ENCODE assay signal across 16 cellular contexts in genomic region chr21:27192286-27192685, GRCh38.
DNase-seq lines count a peak whose midpoint lies in the region; ATAC-seq and TF ChIP-seq lines count a peak whose summit lies in the region.
"Had no signal": no experiment of that assay in that cellular context is flagged by ENCODE, and none has a peak within 500 bp of the region (broad histone marks: within the 10 kb centered on the region; RNA-seq: fewer than 3 reads in every experiment).

No MANE protein-coding gene starts in this region.

- CTCF ChIA-PET in SK-N-SH (lab: Yijun Ruan, JAX) = no interaction called here

- no peak overlapping the region for H2AFZ ChIP-seq in SK-N-SH (ENCODE audit: low read depth)
- peak overlapping the region; percentile 16 for H2AFZ ChIP-seq in osteoblast (ENCODE audit: low read length)

- WGBS in SK-N-SH (ENCODE audit: low lambda C conversion rate) = 8% methylated on average over 1 of the region's 1 CpG

- peak in 1 of 2 experiments; percentile 24; a peak in 1 of 4 replicates for TF ChIP-seq EP300 in SK-N-SH (IDR thresholded peaks at IDR 0.05; ENCODE audit: borderline replicate concordance in 1 of 2, low read depth in 1 of 2, low read length in 1 of 2)

- no peaks in the 10 kb centered on the region for H3K9me2 ChIP-seq in SK-N-SH

- H4K20me1 ChIP-seq in SK-N-SH (ENCODE audit: insufficient read depth) (no peaks in the 10 kb centered on the region), osteoblast (ENCODE audit: insufficient read depth, low read length) (no peaks in the 10 kb centered on the region)

- no peaks in the 10 kb centered on the region for H3K79me2 ChIP-seq in SK-N-SH (ENCODE audit: insufficient read depth)
- no peaks in the 10 kb centered on the region for H3K79me2 ChIP-seq in osteoblast (ENCODE audit: insufficient read depth, low read length)

- H3K4me3 ChIP-seq in SK-N-SH (ENCODE audit: low read depth in 2 of 2, low read length in 1 of 2) (no peak overlapping the region), osteoblast (ENCODE audit: insufficient read depth, low read length) (no peak overlapping the region)
- H3K4me3 ChIP-seq: HAP-1, SJSA1 had no signal

- DNase-seq in Daoy (ENCODE audit: low read depth) = peak; percentile 6
- DNase-seq in SK-N-SH = no peak
- DNase-seq in fibroblast of gingiva (ENCODE audit: low read depth) = peak; percentile 55
- no peak for DNase-seq in osteoblast (ENCODE audit: insufficient read length, low spot score, missing footprints)
- DNase-seq: Calu3; CD4-positive, alpha-beta T cell; DMS53; KBM-7; NCI-H1105 treated with DMSO at 0.1 percent for 48 hours; NCI-H1694 had no signal

- H3K27me3 ChIP-seq in SK-N-SH (ENCODE audit: insufficient read depth) (no peaks in the 10 kb centered on the region), osteoblast (ENCODE audit: insufficient read depth, low read length) (no peaks in the 10 kb centered on the region)
- H3K27me3 ChIP-seq: SJSA1 had no signal

- H3K4me1 ChIP-seq in SK-N-SH (ENCODE audit: control insufficient read depth in 1 of 2, insufficient read depth in 2 of 2, low read depth in 1 of 2, low read length in 1 of 2) = peaks cover 0 to 6% of the 10 kb centered on the region in 2 experiments; a peak in 2 of 4 replicates
- H3K4me1 ChIP-seq in osteoblast (ENCODE audit: insufficient read depth, low read length) = peaks cover 9% of the 10 kb centered on the region
- H3K4me1 ChIP-seq: HAP-1, SJSA1 had no signal

- H3K36me3 ChIP-seq in SK-N-SH (replicated peaks in 1 of 2; ENCODE audit: control insufficient read depth in 1 of 2, insufficient read depth in 2 of 2, low read length in 1 of 2) (no peaks in the 10 kb centered on the region), osteoblast (ENCODE audit: insufficient read depth, low read length) (no peaks in the 10 kb centered on the region)
- H3K36me3 ChIP-seq: HAP-1, SJSA1 had no signal

- H3K4me2 ChIP-seq in SK-N-SH = no peak overlapping the region
- H3K4me2 ChIP-seq in osteoblast (ENCODE audit: insufficient read depth, low read length) = no peak overlapping the region

- H3K27ac ChIP-seq in SK-N-SH (ENCODE audit: low read depth in 2 of 2, low read length in 1 of 2) = peak overlapping the region in 1 of 2 experiments; percentile 55; a peak in 2 of 4 replicates
- no peak overlapping the region for H3K27ac ChIP-seq in osteoblast (ENCODE audit: low read depth, low read length)
- H3K27ac ChIP-seq: SJSA1 had no signal

- ATAC-seq in HG03280 (IDR thresholded peaks at IDR 0.05; ENCODE audit: unreplicated experiment) (no peak), HG02588 (IDR thresholded peaks at IDR 0.05; ENCODE audit: unreplicated experiment) (no peak), GM21529 (IDR thresholded peaks at IDR 0.05; ENCODE audit: unreplicated experiment) (no peak)
- ATAC-seq: Panc1 had no signal

- TF ChIP-seq RAD21 in SK-N-SH (IDR thresholded peaks at IDR 0.05; ENCODE audit: low read length) = no peak

- no peak overlapping the region for H3K9ac ChIP-seq in SK-N-SH

- no peak for TF ChIP-seq CTCF in SK-N-SH (IDR thresholded peaks at IDR 0.05)
- no peak for TF ChIP-seq CTCF in osteoblast (IDR thresholded peaks at IDR 0.05; ENCODE audit: extremely low read depth, low read depth, low read length)

- POLR2A ChIA-PET in SK-N-SH (lab: Yijun Ruan, JAX) = no interaction called here

- H3K9me3 ChIP-seq in SK-N-SH (no peaks in the 10 kb centered on the region), osteoblast (ENCODE audit: low read depth, low read length) (no peaks in the 10 kb centered on the region)
- H3K9me3 ChIP-seq: HAP-1, SJSA1 had no signal

- H3F3A ChIP-seq in SK-N-SH (replicated peaks; ENCODE audit: insufficient read depth) = peaks cover 10% of the 10 kb centered on the region

TF ChIP-seq in SK-N-SH, 30 proteins besides CTCF, POLR2A, EP300 and RAD21:
- peak; percentile 34; the same call in 1 of the 2 replicates for TF ChIP-seq PBX3 (IDR thresholded peaks at IDR 0.05)
- TF ChIP-seq TAF1 (IDR thresholded peaks at IDR 0.05; ENCODE audit: borderline replicate concordance, low read depth, low read length) = no peak
- TF ChIP-seq TCF12 (IDR thresholded peaks at IDR 0.05) = peak; percentile 75

Comparison
In these comparisons a context has a peak if more than half of its experiments do, and no peak if none do; other contexts are left out.
1. DNase-seq: peak in Daoy (single experiment) and fibroblast of gingiva (single experiment); none in SK-N-SH (single experiment) and osteoblast (single experiment).